2 cellular contexts compared by ENCODE assay signal in the genomic region with DNA sequence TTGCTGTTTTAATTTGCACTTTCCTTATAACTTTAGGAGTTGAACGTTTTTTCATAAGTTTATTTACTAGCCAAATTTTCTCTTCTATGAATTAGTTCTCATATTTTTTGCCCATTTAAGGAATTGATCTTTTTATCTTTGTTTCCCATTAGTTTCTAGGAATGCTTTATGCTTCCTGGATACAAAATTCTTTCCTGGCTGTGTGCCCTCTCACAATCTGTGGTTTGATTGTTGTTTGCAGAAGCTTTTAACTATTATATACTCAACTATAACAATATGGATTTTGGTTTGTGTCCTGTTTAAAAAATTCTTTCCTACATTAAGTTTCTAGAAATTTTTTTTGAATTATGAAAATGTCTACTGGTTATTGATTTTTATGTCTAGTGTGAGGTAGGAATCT.
TF ChIP-seq lines count a peak whose summit lies in the region.

No MANE protein-coding gene starts in this region.

TF ChIP-seq in IMR-90, 13 proteins besides CTCF, POLR2A, EP300 and RAD21:
- no peak for TF ChIP-seq MXI1 (IDR thresholded peaks at IDR 0.05; ENCODE audit: borderline replicate concordance, low read depth, low read length)
- no peak for TF ChIP-seq BHLHE40 (IDR thresholded peaks at IDR 0.05; ENCODE audit: low read depth, low read length)
- no peak for TF ChIP-seq RFX5 (IDR thresholded peaks at IDR 0.05; ENCODE audit: low read depth, low read length)
- no peak for TF ChIP-seq CHD1 (IDR thresholded peaks at IDR 0.05; ENCODE audit: low read depth, low read length)
- TF ChIP-seq SMC3 (IDR thresholded peaks at IDR 0.05; ENCODE audit: low read depth, low read length): no peak
- TF ChIP-seq FOS (IDR thresholded peaks at IDR 0.05; ENCODE audit: low read depth, low read length): no peak
- TF ChIP-seq ELK1 (IDR thresholded peaks at IDR 0.05; ENCODE audit: borderline replicate concordance, low read depth, low read length): no peak
- no peak for TF ChIP-seq MAZ (IDR thresholded peaks at IDR 0.05; ENCODE audit: borderline replicate concordance, low read depth, low read length)
- TF ChIP-seq CEBPB (IDR thresholded peaks at IDR 0.05; ENCODE audit: low read depth, low read length): no peak
- no peak for TF ChIP-seq MAFK (IDR thresholded peaks at IDR 0.05; ENCODE audit: low read depth, low read length)
- no peak for TF ChIP-seq USF2 (IDR thresholded peaks at IDR 0.05; ENCODE audit: low read depth, low read length)
- TF ChIP-seq RCOR1 (IDR thresholded peaks at IDR 0.05; ENCODE audit: insufficient replicate concordance, low read length): no peak
- TF ChIP-seq NFE2L2 (IDR thresholded peaks at IDR 0.05; ENCODE audit: low read depth, low read length): no peak

TF ChIP-seq in endothelial cell of umbilical vein, 7 proteins besides CTCF, POLR2A, EP300 and RAD21:
- peak; percentile 11 for TF ChIP-seq GATA2 (IDR thresholded peaks at IDR 0.05; ENCODE audit: insufficient read depth, insufficient read length, low read depth, low read length)
- TF ChIP-seq, protein P1, sequence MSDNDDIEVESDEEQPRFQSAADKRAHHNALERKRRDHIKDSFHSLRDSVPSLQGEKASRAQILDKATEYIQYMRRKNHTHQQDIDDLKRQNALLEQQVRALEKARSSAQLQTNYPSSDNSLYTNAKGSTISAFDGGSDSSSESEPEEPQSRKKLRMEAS (IDR thresholded peaks at IDR 0.05; ENCODE audit: insufficient read depth, insufficient read length): no peak
